In genomic region chr3:48088749-48089466, GRCh38 we compare ENCODE assay signal across 8 cellular contexts.
A peak's percentile ranks its signal among the peaks of the same experiment; 100 is the strongest.
DNase-seq lines count a peak whose midpoint lies in the region; ATAC-seq and TF ChIP-seq lines count a peak whose summit lies in the region.

No MANE protein-coding gene starts in this region.

- peaks cover 3% of the 10 kb centered on the region for H3K4me1 ChIP-seq in prostate gland (replicated peaks)
- no peaks in the 10 kb centered on the region for H3K4me1 ChIP-seq in urinary bladder (ENCODE audit: insufficient read depth)

- H3K9me3 ChIP-seq in prostate gland = no peaks in the 10 kb centered on the region

- ATAC-seq in HG02870 (IDR thresholded peaks at IDR 0.05; ENCODE audit: unreplicated experiment) = peak; percentile 90
- peak; percentile 91 for ATAC-seq in left ventricle myocardium superior

- no peaks in the 10 kb centered on the region for H3K27me3 ChIP-seq in prostate gland (replicated peaks; ENCODE audit: insufficient read depth)

- intact Hi-C loops in left ventricle myocardium superior (cut with micrococcal nuclease) = no loop called here
- intact Hi-C loops in prostate gland (cut with DNase I) = loop anchor here (5.0 kb wide), 1 partner anchor 77 kb away; no protein-coding TSS in a partner anchor

- no peak for TF ChIP-seq CTCF in GM13977 (IDR thresholded peaks at IDR 0.05; ENCODE audit: extremely low read depth, insufficient read depth, missing control alignments)
- peak in 2 of 4 experiments; percentile 6 to 16 for TF ChIP-seq CTCF in prostate gland (IDR thresholded peaks at IDR 0.05)

- in situ Hi-C loops in GM13977 (cut with MboI; ENCODE audit: low pct_unique_long_range_greater_than_20kb, low sequenced_read_pairs, unreplicated experiment) = no loop called here

- peak; percentile 92 for TF ChIP-seq POLR2A in prostate gland (IDR thresholded peaks at IDR 0.05)

- H3K36me3 ChIP-seq in prostate gland = no peaks in the 10 kb centered on the region
- no peaks in the 10 kb centered on the region for H3K36me3 ChIP-seq in urinary bladder (ENCODE audit: insufficient read depth)

- peak overlapping the region; percentile 92 to 96 for H3K27ac ChIP-seq in prostate gland
- H3K27ac ChIP-seq in urinary bladder (ENCODE audit: low read depth) = peak overlapping the region; percentile 95

- WGBS in prostate gland = under 1% methylated on average over 24 of the region's 79 CpGs
- under 1% methylated on average over 79 of the region's 79 CpGs for WGBS in urinary bladder

- H3K4me3 ChIP-seq in prostate gland (peak overlapping the region; percentile 72 to 92), urinary bladder (ENCODE audit: low read depth, low read length) (peak overlapping the region; percentile 84)

- peak; percentile 96 for DNase-seq in GM13977 (ENCODE audit: low spot score)
- DNase-seq in NCI-H146 treated with DMSO at 0.1 percent for 48 hours (lab: John Stamatoyannopoulos, UW; ENCODE audit: unreplicated experiment) = peak; percentile 86
- peak; percentile 86 to 98 (median 92) for DNase-seq in T-helper 1 cell
- DNase-seq in amygdala (lab: John Stamatoyannopoulos, UW) = peak; percentile 45 to 99 (median 94)
- DNase-seq in left ventricle myocardium superior = peak; percentile 99
- peak; percentile 96 for DNase-seq in prostate gland (ENCODE audit: low spot score)

Comparison
In these comparisons a context has a peak if more than half of its experiments do, and no peak if none do; other contexts are left out.
1. Peak in every context shown above with its lines: DNase-seq, ATAC-seq, H3K4me3 ChIP-seq and H3K27ac ChIP-seq.